Comparison of ENCODE assay signal across 22 cellular contexts in genomic region chr17:69577098-69577497, GRCh38.
"Had no signal": no experiment of that assay in that cellular context is flagged by ENCODE, and none has a peak within 500 bp of the region (broad histone marks: within the 10 kb centered on the region; RNA-seq: fewer than 3 reads in every experiment).

No MANE protein-coding gene starts in this region.

- H3K9me3 Mint-ChIP-seq: activated CD4-positive, alpha-beta memory T cell treated with anti-CD3 and anti-CD28 coated beads for 36 hours; activated CD4-positive, alpha-beta T cell treated with anti-CD3 and anti-CD28 coated beads, Interleukin-2, amount 10 ng/mL, durations not matched to agents 7 days and 5 days; activated naive CD4-positive, alpha-beta T cell treated with anti-CD3 and anti-CD28 coated beads, Interleukin-2, amount 50 U/mL, for 72 hours; activated naive CD8-positive, alpha-beta T cell treated with anti-CD3 and anti-CD28 coated beads, Interleukin-2, amount 50 U/mL, for 24 hours; activated T-cell treated with anti-CD3 and anti-CD28 coated beads, Interleukin-2, amount 50 U/mL, for 4 hours; central memory CD8-positive, alpha-beta T cell; T-cell had no signal

- H3K36me3 Mint-ChIP-seq: activated CD4-positive, alpha-beta memory T cell treated with anti-CD3 and anti-CD28 coated beads for 36 hours; activated naive CD4-positive, alpha-beta T cell treated with anti-CD3 and anti-CD28 coated beads, Interleukin-2, amount 50 U/mL, for 72 hours; brain; T-cell had no signal

- H3K4me3 Mint-ChIP-seq: activated CD4-positive, alpha-beta memory T cell treated with anti-CD3 and anti-CD28 coated beads for 36 hours; activated CD4-positive, alpha-beta T cell treated with anti-CD3 and anti-CD28 coated beads, Interleukin-2, amount 10 ng/mL, durations not matched to agents 7 days and 5 days; activated naive CD8-positive, alpha-beta T cell treated with anti-CD3 and anti-CD28 coated beads, Interleukin-2, amount 50 U/mL, for 24 hours; activated T-cell treated with anti-CD3 and anti-CD28 coated beads, Interleukin-2, amount 50 U/mL, for 4 hours; brain; central memory CD8-positive, alpha-beta T cell; T-cell had no signal

- H3K4me2 ChIP-seq: PC-9 had no signal

- DNase-seq: activated CD4-positive, alpha-beta memory T cell treated with anti-CD3 and anti-CD28 coated beads for 36 hours; activated CD4-positive, alpha-beta T cell treated with anti-CD3 and anti-CD28 coated beads, Interleukin-2, amount 10 ng/mL, durations not matched to agents 7 days and 5 days; activated CD4-positive, CD25-positive, alpha-beta regulatory T cell; activated CD8-positive, alpha-beta memory T cell treated with anti-CD3 and anti-CD28 coated beads for 24 hours; activated effector memory CD4-positive, alpha-beta T cell treated with anti-CD3 and anti-CD28 coated beads, Interleukin-2, amount 50 U/mL, for 16 hours; activated naive CD4-positive, alpha-beta T cell treated with Interleukin-2 at 50 U/mL for 16 hours; activated naive CD8-positive, alpha-beta T cell treated with anti-CD3 and anti-CD28 coated beads, Interleukin-2, amount 50 U/mL, for 24 hours; activated T-cell treated with anti-CD3 and anti-CD28 coated beads, Interleukin-2, amount 50 U/mL, for 4 hours; amniotic stem cell; Kasumi-1; NCI-H1092; NCI-H1930; NCI-H510A; NCI-H69; PC-9; SHP77 treated with DMSO at 0.1 percent for 48 hours; T-cell; T-helper 2 cell; T1000 had no signal

- H3K27ac Mint-ChIP-seq: activated CD4-positive, alpha-beta memory T cell treated with anti-CD3 and anti-CD28 coated beads for 36 hours; activated CD4-positive, alpha-beta T cell treated with anti-CD3 and anti-CD28 coated beads, Interleukin-2, amount 10 ng/mL, durations not matched to agents 7 days and 5 days; activated naive CD4-positive, alpha-beta T cell treated with anti-CD3 and anti-CD28 coated beads, Interleukin-2, amount 50 U/mL, for 72 hours; activated naive CD8-positive, alpha-beta T cell treated with anti-CD3 and anti-CD28 coated beads, Interleukin-2, amount 50 U/mL, for 24 hours; brain; T-cell had no signal

- H3K27ac ChIP-seq: PC-9 had no signal

- H3K4me3 ChIP-seq: PC-9 had no signal

- ATAC-seq: activated naive CD4-positive, alpha-beta T cell treated with anti-CD3 and anti-CD28 coated beads, Interleukin-2, amount 50 U/mL, for 72 hours; activated naive CD8-positive, alpha-beta T cell treated with anti-CD3 and anti-CD28 coated beads, Interleukin-2, amount 50 U/mL, for 24 hours; activated T-cell treated with anti-CD3 and anti-CD28 coated beads, Interleukin-2, amount 50 U/mL, for 4 hours; T-cell had no signal

- H2AFZ ChIP-seq: PC-9 had no signal
